Comparison of ENCODE assay signal across 10 cellular contexts in the genomic region with DNA sequence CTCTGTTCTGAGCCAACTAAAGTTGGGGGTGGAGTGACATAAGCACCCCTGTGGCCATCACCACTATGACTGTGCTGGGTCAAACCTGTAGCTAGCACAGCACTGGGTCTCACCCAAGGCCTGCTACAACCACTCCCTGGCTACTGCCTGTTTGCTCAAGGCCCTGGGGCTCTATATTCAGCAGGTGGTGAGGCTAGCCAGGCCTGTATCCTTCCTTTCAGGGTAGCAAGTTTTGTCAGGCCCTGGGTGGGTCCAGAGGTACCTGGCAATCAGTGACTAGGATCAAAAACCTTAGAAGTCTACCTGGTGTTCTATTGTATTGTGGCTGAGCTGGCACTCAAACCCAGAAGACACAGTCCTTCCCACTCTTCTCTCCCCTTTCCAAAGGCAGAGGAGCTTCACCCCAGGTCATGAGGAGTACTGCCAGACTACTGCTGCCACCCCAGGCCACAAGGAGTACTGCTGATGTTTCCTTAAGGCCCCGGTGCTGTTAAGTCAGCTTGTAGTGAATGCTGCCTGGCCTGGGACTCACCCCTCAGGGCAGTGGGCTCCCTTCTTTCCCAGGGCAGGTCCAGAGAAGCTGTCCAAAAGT.
DNase-seq lines count a peak whose midpoint lies in the region; ATAC-seq and TF ChIP-seq lines count a peak whose summit lies in the region.
"Had no signal": no experiment of that assay in that cellular context is flagged by ENCODE, and none has a peak within 500 bp of the region (broad histone marks: within the 10 kb centered on the region; RNA-seq: fewer than 3 reads in every experiment).

No MANE protein-coding gene starts in this region.

- H3K9ac ChIP-seq in H9 (ENCODE audit: extremely low read depth, insufficient read length, low read length) = no peak overlapping the region

- no peak overlapping the region for H3K4ac ChIP-seq in H9 (ENCODE audit: low read depth, low read length)

- WGBS in H9 (ENCODE audit: extremely low coverage, insufficient read length, low lambda C conversion rate) = no CpG with 5 or more reads among the region's 1 CpG

- no peak overlapping the region for H2BK5ac ChIP-seq in H9 (ENCODE audit: insufficient read length, low read length)

- H3K79me1 ChIP-seq in H9 (ENCODE audit: insufficient read depth, low read depth, low read length, poor library complexity, severe bottlenecking) = no peaks in the 10 kb centered on the region

- peaks cover 0 to 3% (median 1%) of the 10 kb centered on the region in 3 experiments; a peak in 4 of 7 replicates for H3K36me3 Mint-ChIP-seq in H9 (ENCODE audit: insufficient read depth in 1 of 3, low read depth in 3 of 3)

- no peaks in the 10 kb centered on the region for H3K23me2 ChIP-seq in H9 (ENCODE audit: insufficient read length, low read depth, low read length, poor library complexity, severe bottlenecking)

- H3K79me2 ChIP-seq in H9 (ENCODE audit: insufficient read depth, low read length) = no peaks in the 10 kb centered on the region

- TF ChIP-seq POLR2A in NB4 (IDR thresholded peaks at IDR 0.05; ENCODE audit: extremely low read depth, insufficient read length) = no peak

- H3K18ac ChIP-seq in H9 (ENCODE audit: insufficient read length, low read depth, low read length) = no peak overlapping the region

- H2AK5ac ChIP-seq in H9 (ENCODE audit: insufficient read length, low read length) = no peak overlapping the region

- no peak overlapping the region for H2BK12ac ChIP-seq in H9 (ENCODE audit: insufficient read length, low read depth, low read length)

- H3K9me3 ChIP-seq in H9 (ENCODE audit: control insufficient read depth, low read depth, low read length) = no peaks in the 10 kb centered on the region
- H3K9me3 ChIP-seq: neutrophil had no signal

- no peaks in the 10 kb centered on the region for H3K27me3 Mint-ChIP-seq in H9 (ENCODE audit: low read depth)

- no peaks in the 10 kb centered on the region for H4K20me1 ChIP-seq in H9 (ENCODE audit: control insufficient read depth, insufficient read depth, insufficient read length)

- no peak overlapping the region for H3K4me3 ChIP-seq in NB4 (ENCODE audit: low read depth, low read length)

- no peak overlapping the region for H3K56ac ChIP-seq in H9 (ENCODE audit: insufficient read length, low read depth, low read length)

- H3K27ac Mint-ChIP-seq in H9 = no peak overlapping the region
- H3K27ac Mint-ChIP-seq: activated CD4-positive, alpha-beta T cell treated with anti-CD3 and anti-CD28 coated beads, Interleukin-2, amount 10 ng/mL, durations not matched to agents 24 days and 14 days had no signal

- H3K23ac ChIP-seq in H9 (ENCODE audit: insufficient read length, low read depth, low read length) = no peak overlapping the region

- no peak overlapping the region for H3K4me2 ChIP-seq in H9 (ENCODE audit: insufficient read depth, insufficient read length, low read length)

- no peak overlapping the region for H3T11ph ChIP-seq in H9 (ENCODE audit: low read length)

- no peak overlapping the region for H4K8ac ChIP-seq in H9 (replicated peaks; ENCODE audit: insufficient read length, low read depth, low read length)

- TF ChIP-seq CTCF in H9 (conservative IDR thresholded peaks at IDR 0.05) (peak; percentile 62), NB4 (IDR thresholded peaks at IDR 0.05; ENCODE audit: low read depth, low read length) (peak; percentile 50)

- H3K27ac ChIP-seq in H9 (ENCODE audit: insufficient read length, low read depth, low read length) = no peak overlapping the region
- H3K27ac ChIP-seq: neutrophil had no signal

- peak; percentile 71 for DNase-seq in H9
- peak; percentile 21 for DNase-seq in NB4 (ENCODE audit: low read depth)
- DNase-seq in left lobe of liver (ENCODE audit: low spot score) = no peak
- no peak for DNase-seq in HuH-7 (ENCODE audit: low spot score)
- DNase-seq in stimulated activated CD8-positive, alpha-beta memory T cell treated with anti-CD3 and anti-CD28 coated beads, Interleukin-4, amount 100 ng/mL, for 48 hours = no peak
- DNase-seq in GM03348 (ENCODE audit: low spot score) = no peak
- DNase-seq: activated CD4-positive, alpha-beta T cell treated with anti-CD3 and anti-CD28 coated beads, Interleukin-2, amount 10 ng/mL, durations not matched to agents 24 days and 14 days; effector memory CD4-positive, alpha-beta T cell had no signal

- no peak overlapping the region for H2BK15ac ChIP-seq in H9 (ENCODE audit: low read depth, low read length)

- ATAC-seq in GM18867 (IDR thresholded peaks at IDR 0.05; ENCODE audit: unreplicated experiment) (peak; percentile 91), left lobe of liver (peak; percentile 43)

- H3K27me3 ChIP-seq in H9 (ENCODE audit: insufficient read depth, low read length) = no peaks in the 10 kb centered on the region
- H3K27me3 ChIP-seq: neutrophil had no signal

- H4K5ac ChIP-seq in H9 (ENCODE audit: insufficient read length, low read depth, low read length) = no peak overlapping the region

- H3K4me3 Mint-ChIP-seq in H9 = no peak overlapping the region
- H3K4me3 Mint-ChIP-seq: activated CD4-positive, alpha-beta T cell treated with anti-CD3 and anti-CD28 coated beads, Interleukin-2, amount 10 ng/mL, durations not matched to agents 24 days and 14 days had no signal

- no peak overlapping the region for H2BK20ac ChIP-seq in H9 (ENCODE audit: low read depth, low read length, poor library complexity, severe bottlenecking)

- H2BK120ac ChIP-seq in H9 (ENCODE audit: low read depth, low read length, poor library complexity, severe bottlenecking) = no peak overlapping the region

- H2AFZ ChIP-seq in H9 (ENCODE audit: low read length) = no peak overlapping the region

- no peak overlapping the region for H3K14ac ChIP-seq in H9 (ENCODE audit: insufficient read depth, low read length)

- peaks cover 14 to 16% of the 10 kb centered on the region in 2 experiments; a peak in 4 of 5 replicates for H3K9me3 Mint-ChIP-seq in H9

- H3K4me1 Mint-ChIP-seq in H9 = 0 out of 4 replicates have a peak, but pooled peaks cover 0 to 3% of the 10 kb centered on the region in 2 experiments
- H3K4me1 Mint-ChIP-seq: activated CD4-positive, alpha-beta T cell treated with anti-CD3 and anti-CD28 coated beads, Interleukin-2, amount 10 ng/mL, durations not matched to agents 24 days and 14 days had no signal

- H4K91ac ChIP-seq in H9 (ENCODE audit: insufficient read length, low read depth, low read length) = no peak overlapping the region

- no peaks in the 10 kb centered on the region for H3K4me1 ChIP-seq in H9 (ENCODE audit: insufficient read depth, low read length)

Comparison
In these comparisons a context has a peak if more than half of its experiments do, and no peak if none do; other contexts are left out.
1. DNase-seq: peak in H9 (single experiment) and NB4 (single experiment); none in left lobe of liver (single experiment), HuH-7 (single experiment), stimulated activated CD8-positive, alpha-beta memory T cell treated with anti-CD3 and anti-CD28 coated beads, Interleukin-4, amount 100 ng/mL, for 48 hours (single experiment) and GM03348 (single experiment).